10 cellular contexts compared by ENCODE assay signal in genomic region chr7:16619979-16620408, GRCh38. TPM values are rescaled to one million over a fixed set of nuclear protein-coding genes. Genes with fewer than 3 reads are reported as not detected.
DNase-seq lines count a peak whose midpoint lies in the region; ATAC-seq and TF ChIP-seq lines count a peak whose summit lies in the region.
"Had no signal": no experiment of that assay in that cellular context is flagged by ENCODE, and none has a peak within 500 bp of the region (broad histone marks: within the 10 kb centered on the region; RNA-seq: fewer than 3 reads in every experiment).

No MANE protein-coding gene starts in this region.

- WGBS in upper lobe of left lung, 2 donors = 92 to 95% methylated on average over 2 of the region's 2 CpGs

- H3K36me3 ChIP-seq in HCT116 (ENCODE audit: control insufficient read depth in 1 of 2, insufficient read depth in 2 of 2, low read length in 2 of 2) (peaks cover 17 to 26% of the 10 kb centered on the region in 2 experiments), upper lobe of left lung (peaks cover 0 to 50% (median 9%) of the 10 kb centered on the region in 4 donors), lower lobe of right lung (peaks cover 66% of the 10 kb centered on the region)

- no peak for TF ChIP-seq CTCF in HCT116 (IDR thresholded peaks at IDR 0.05 in 2 of 3, conservative IDR thresholded peaks at IDR 0.05 in 1 of 3; ENCODE audit: borderline replicate concordance in 1 of 3, insufficient read depth in 1 of 3, low read depth in 2 of 3, low read length in 2 of 3)
- no peak for TF ChIP-seq CTCF in upper lobe of left lung (IDR thresholded peaks at IDR 0.05)
- TF ChIP-seq CTCF in lower lobe of right lung (IDR thresholded peaks at IDR 0.05) = no peak

- POLR2A ChIA-PET in activated CD4-positive, alpha-beta T cell treated with anti-CD3 and anti-CD28 coated beads for 36 hours (lab: Charles Lee) = interaction anchor here (1.1 kb wide), 1 partner anchor 25 kb away, joined by 6 read pairs; the partner anchor contains the start of genes ANKMY2 and BZW2
- POLR2A ChIA-PET in HCT116 (lab: Charles Lee) = no interaction called here

- no peak overlapping the region for H2AFZ ChIP-seq in HCT116 (ENCODE audit: low read depth, low read length, poor library complexity, severe bottlenecking)

- H3K4me1 Mint-ChIP-seq in activated CD4-positive, alpha-beta T cell treated with anti-CD3 and anti-CD28 coated beads for 36 hours = peaks cover 20% of the 10 kb centered on the region
- peaks cover 4 to 10% (median 7%) of the 10 kb centered on the region in 3 donors for H3K4me1 Mint-ChIP-seq in naive B cell

- TF ChIP-seq RAD21 in HCT116 (IDR thresholded peaks at IDR 0.05; ENCODE audit: low read depth) = no peak

- ATAC-seq in activated CD4-positive, alpha-beta T cell treated with anti-CD3 and anti-CD28 coated beads for 36 hours = peak; percentile 98
- ATAC-seq in HCT116 (no peak), HG03575 (IDR thresholded peaks at IDR 0.05; ENCODE audit: extremely low read depth, insufficient number of reproducible peaks, low FRiP score, unreplicated experiment) (peak; percentile 85), naive B cell (ENCODE audit: low read depth in 2 of 2) (peak; percentile 76 to 99), upper lobe of left lung (ENCODE audit: low FRiP score in 2 of 2) (no peak), lower lobe of right lung (no peak)

- H3K4me1 ChIP-seq in HCT116 (ENCODE audit: control insufficient read depth in 1 of 2, insufficient read depth in 2 of 2, low read length in 2 of 2) (0 out of 4 replicates have a peak, but pooled peaks cover 0 to 7% of the 10 kb centered on the region in 2 experiments), upper lobe of left lung (no peaks in the 10 kb centered on the region), lower lobe of right lung (no peaks in the 10 kb centered on the region)
- H3K4me1 ChIP-seq: heart right ventricle had no signal

- no peaks in the 10 kb centered on the region for H3K9me2 ChIP-seq in HCT116 (ENCODE audit: insufficient read depth)

- H3K9ac ChIP-seq in HCT116 (ENCODE audit: low read length) = no peak overlapping the region

- peak overlapping the region; percentile 5 for H3K4me3 Mint-ChIP-seq in activated CD4-positive, alpha-beta T cell treated with anti-CD3 and anti-CD28 coated beads for 36 hours
- no peak overlapping the region for H3K4me3 Mint-ChIP-seq in naive B cell

- H3K27me3 ChIP-seq in HCT116 (ENCODE audit: insufficient read depth, low read length) = no peaks in the 10 kb centered on the region
- no peaks in the 10 kb centered on the region for H3K27me3 ChIP-seq in upper lobe of left lung
- H3K27me3 ChIP-seq in lower lobe of right lung (ENCODE audit: low read depth) = no peaks in the 10 kb centered on the region
- H3K27me3 ChIP-seq: heart right ventricle had no signal

- H3K27ac Mint-ChIP-seq in activated CD4-positive, alpha-beta T cell treated with anti-CD3 and anti-CD28 coated beads for 36 hours = peak overlapping the region; percentile 83
- peak overlapping the region in 2 of 6 donors; percentile 40 to 43 for H3K27ac Mint-ChIP-seq in naive B cell

- no peak for TF ChIP-seq EP300 in upper lobe of left lung (IDR thresholded peaks at IDR 0.05)

- H3K27me3 Mint-ChIP-seq in activated CD4-positive, alpha-beta T cell treated with anti-CD3 and anti-CD28 coated beads for 36 hours = no peaks in the 10 kb centered on the region
- H3K27me3 Mint-ChIP-seq in naive B cell = no peaks in the 10 kb centered on the region

- no peaks in the 10 kb centered on the region for H3K9me3 ChIP-seq in HCT116 (ENCODE audit: control insufficient read depth in 1 of 2, insufficient read depth in 1 of 2, low read depth in 1 of 2, low read length in 2 of 2)
- H3K9me3 ChIP-seq in upper lobe of left lung = no peaks in the 10 kb centered on the region
- no peaks in the 10 kb centered on the region for H3K9me3 ChIP-seq in lower lobe of right lung
- H3K9me3 ChIP-seq: heart right ventricle had no signal

- TF ChIP-seq POLR2A in HCT116 (IDR thresholded peaks at IDR 0.05; ENCODE audit: borderline replicate concordance, extremely low read depth, insufficient read depth, insufficient read length) = no peak
- TF ChIP-seq POLR2A in upper lobe of left lung (IDR thresholded peaks at IDR 0.05) = no peak

- no TSS peak for BruUV-seq in HCT116 (replicated peaks; lab: Mats Ljungman, UMichigan)

- intact Hi-C loops in activated CD4-positive, alpha-beta T cell treated with anti-CD3 and anti-CD28 coated beads for 36 hours (cut with DNase I, micrococcal nuclease) = loop anchor here (1.0 to 5.0 kb wide), 4 partner anchors 25 to 92 kb away; partner anchors contain the start of gene ANKMY2 (in 2 of the 2)
- intact Hi-C loops in HCT116 (cut with micrococcal nuclease) = no loop called here
- intact Hi-C loops in lower lobe of right lung (cut with DNase I) = no loop called here

- RAD21 ChIA-PET in HCT116 (lab: Charles Lee; ENCODE audit: low non-redundant PET in 1 of 2, low total read pairs in 2 of 2, uncharacterized antibody in 2 of 2, unreplicated experiment in 2 of 2) = no interaction called here

- H3K27ac ChIP-seq in HCT116 (ENCODE audit: low read depth, low read length) = no peak overlapping the region
- no peak overlapping the region for H3K27ac ChIP-seq in upper lobe of left lung
- H3K27ac ChIP-seq in lower lobe of right lung = no peak overlapping the region
- H3K27ac ChIP-seq: heart right ventricle had no signal

- no peaks in the 10 kb centered on the region for H3K9me3 Mint-ChIP-seq in activated CD4-positive, alpha-beta T cell treated with anti-CD3 and anti-CD28 coated beads for 36 hours (ENCODE audit: low read depth)
- no peaks in the 10 kb centered on the region for H3K9me3 Mint-ChIP-seq in naive B cell

- no peak overlapping the region for H3K4me2 ChIP-seq in HCT116 (ENCODE audit: low read length)

- DNase-seq in activated CD4-positive, alpha-beta T cell treated with anti-CD3 and anti-CD28 coated beads for 36 hours = peak; percentile 25
- DNase-seq in activated CD4-positive, alpha-beta T cell treated with anti-CD3 and anti-CD28 coated beads, Interleukin-2, amount 50 U/mL, for 4 hours = no peak
- DNase-seq in HCT116 (ENCODE audit: low read depth, low spot score) (no peak), naive B cell (no peak), upper lobe of left lung (no peak), inferior parietal cortex (ENCODE audit: extremely low spot score) (no peak), lower lobe of right lung (no peak)
- DNase-seq: GOT3, heart right ventricle had no signal

- H3K4me3 ChIP-seq in HCT116 (replicated peaks in 1 of 2; ENCODE audit: low read depth in 1 of 2, low read length in 2 of 2) = no peak overlapping the region
- no peak overlapping the region for H3K4me3 ChIP-seq in upper lobe of left lung
- H3K4me3 ChIP-seq in lower lobe of right lung = no peak overlapping the region
- H3K4me3 ChIP-seq: heart right ventricle had no signal

- H3K79me2 ChIP-seq in HCT116 (ENCODE audit: insufficient read depth, low read length) = no peaks in the 10 kb centered on the region

- H4K20me1 ChIP-seq in HCT116 (ENCODE audit: insufficient read depth) = no peaks in the 10 kb centered on the region

- CTCF ChIA-PET in activated CD4-positive, alpha-beta T cell treated with anti-CD3 and anti-CD28 coated beads for 36 hours (lab: Charles Lee) = interaction anchor here (1.3 to 2.5 kb wide), 2 partner anchors 25 to 58 kb away, joined by 3 to 21 read pairs; partner anchors contain the start of genes ANKMY2 and BZW2
- CTCF ChIA-PET in HCT116 (lab: Charles Lee) = no interaction called here

- peaks cover 34% of the 10 kb centered on the region for H3K36me3 Mint-ChIP-seq in activated CD4-positive, alpha-beta T cell treated with anti-CD3 and anti-CD28 coated beads for 36 hours (ENCODE audit: low read depth)
- H3K36me3 Mint-ChIP-seq in naive B cell = peaks cover 22 to 30% of the 10 kb centered on the region in 2 donors

TF ChIP-seq in HCT116, 20 proteins besides CTCF, POLR2A, EP300 and RAD21:
- TF ChIP-seq FOSL1 (IDR thresholded peaks at IDR 0.05; ENCODE audit: low read depth) (0 out of 2 replicates have a peak, but pooled peaks have one; percentile 12), CEBPB (IDR thresholded peaks at IDR 0.05; ENCODE audit: low read depth) (no peak)

RNA-seq across cellular contexts. Expression of gene ANKMY2, which starts 25.6 kb away (rescaled TPM):
- total RNA-seq in activated CD4-positive, alpha-beta T cell treated with anti-CD3 and anti-CD28 coated beads for 36 hours = 10 to 100 TPM in 1 of 2 experiments, 1 to 10 TPM in 1; 9.0 to 10.1 TPM
- total RNA-seq in HCT116 (2021; ENCODE audit: unreplicated experiment) = 24.9 TPM
- polyA plus RNA-seq in HCT116 (2012) = 13.2 and 13.3 TPM in 2 replicates
- 10 to 100 TPM in 5 of 6 donors, 1 to 10 TPM in 1; 7.6 to 19.8 (median 14.7) TPM for polyA plus RNA-seq in naive B cell (ENCODE audit: low read depth in 6 of 6)
- 10 to 100 TPM in 5 of 6 donors, 1 to 10 TPM in 1; 5.8 to 16.3 (median 12.7) TPM for total RNA-seq in upper lobe of left lung
- 13.9 TPM for total RNA-seq in lower lobe of right lung

RNA-seq across cellular contexts. Expression of gene BZW2, which starts 26.0 kb away (rescaled TPM):
- 100 to 1,000 TPM; 106 to 113 TPM for total RNA-seq in activated CD4-positive, alpha-beta T cell treated with anti-CD3 and anti-CD28 coated beads for 36 hours
- total RNA-seq in HCT116 (2021; ENCODE audit: unreplicated experiment) = 119 TPM
- 66.3 and 88.3 TPM in 2 replicates for polyA plus RNA-seq in HCT116 (2012)
- polyA plus RNA-seq in naive B cell (ENCODE audit: low read depth in 6 of 6) = 10 to 100 TPM; 38.6 to 71.2 (median 53.4) TPM
- total RNA-seq in upper lobe of left lung = 10 to 100 TPM; 27.9 to 63.7 (median 31.9) TPM
- 24.6 TPM for total RNA-seq in lower lobe of right lung

Comparison
In these comparisons a context has a peak if more than half of its experiments do, and no peak if none do; other contexts are left out.
1. ATAC-seq: peak in activated CD4-positive, alpha-beta T cell treated with anti-CD3 and anti-CD28 coated beads for 36 hours (single experiment), HG03575 (single experiment) and naive B cell (2 of 2); none in HCT116 (single experiment), upper lobe of left lung (0 of 2) and lower lobe of right lung (0 of 2).
2. intact Hi-C loops: an anchor here in activated CD4-positive, alpha-beta T cell treated with anti-CD3 and anti-CD28 coated beads for 36 hours (1.0 to 5.0 kb wide); none called in HCT116 and lower lobe of right lung.